ENCODE assay signal across 24 cellular contexts in genomic region chr10:75899816-75900357, GRCh38.
"Had no signal": no experiment of that assay in that cellular context is flagged by ENCODE, and none has a peak within 500 bp of the region (broad histone marks: within the 10 kb centered on the region; RNA-seq: fewer than 3 reads in every experiment).

No MANE protein-coding gene starts in this region.

- H3K27ac ChIP-seq: esophagus squamous epithelium, gastrocnemius medialis, heart left ventricle, left lung, psoas muscle, skin epidermis, spleen, thoracic aorta, tibial nerve, upper lobe of left lung had no signal

- H3K9me3 ChIP-seq: esophagus squamous epithelium, gastrocnemius medialis, heart left ventricle, left lung, psoas muscle, spleen, thoracic aorta, tibial nerve, upper lobe of left lung had no signal

- H3K9me3 Mint-ChIP-seq: effector memory CD8-positive, alpha-beta T cell; naive thymus-derived CD4-positive, alpha-beta T cell; nephron; stimulated activated memory B cell treated with anti-CD40 and anti-IgM and Interleukin-4, amounts not matched to agents 10 μg/mL and 1 μg/mL and 100 μg/mL, for 72 hours had no signal

- H3K36me3 ChIP-seq: esophagus squamous epithelium, gastrocnemius medialis, heart left ventricle, left lung, spleen, thoracic aorta, tibial nerve, upper lobe of left lung had no signal

- H3K27me3 Mint-ChIP-seq: stimulated activated memory B cell treated with anti-CD40 and anti-IgM and Interleukin-4, amounts not matched to agents 10 μg/mL and 1 μg/mL and 100 μg/mL, for 72 hours had no signal

- H3K27ac Mint-ChIP-seq: effector memory CD8-positive, alpha-beta T cell; naive thymus-derived CD4-positive, alpha-beta T cell; nephron; stimulated activated memory B cell treated with anti-CD40 and anti-IgM and Interleukin-4, amounts not matched to agents 10 μg/mL and 1 μg/mL and 100 μg/mL, for 72 hours had no signal

- ATAC-seq: effector memory CD8-positive, alpha-beta T cell; gastrocnemius medialis; heart left ventricle; left cardiac atrium; left lung; naive thymus-derived CD4-positive, alpha-beta T cell; psoas muscle; right cardiac atrium; stimulated activated memory B cell treated with anti-CD40 and anti-IgM and Interleukin-4, amounts not matched to agents 10 μg/mL and 1 μg/mL and 100 μg/mL, for 72 hours; stimulated activated naive CD8-positive, alpha-beta T cell treated with anti-CD3 and anti-CD28 coated beads, Interleukin-15, Interleukin-2, amounts not matched to agents 100 U/mL and 50 U/mL, for 24 hours had no signal

- H3K4me1 Mint-ChIP-seq: stimulated activated memory B cell treated with anti-CD40 and anti-IgM and Interleukin-4, amounts not matched to agents 10 μg/mL and 1 μg/mL and 100 μg/mL, for 72 hours had no signal

- H3K36me3 Mint-ChIP-seq: naive thymus-derived CD4-positive, alpha-beta T cell; stimulated activated memory B cell treated with anti-CD40 and anti-IgM and Interleukin-4, amounts not matched to agents 10 μg/mL and 1 μg/mL and 100 μg/mL, for 72 hours had no signal

- DNase-seq: cortex of kidney; effector memory CD8-positive, alpha-beta T cell; erythroblast; esophagus squamous epithelium; gastrocnemius medialis; heart left ventricle; hippocampal formation; left cardiac atrium; left lung; mesendoderm; midbrain; naive thymus-derived CD4-positive, alpha-beta T cell; nucleus accumbens; psoas muscle; right cardiac atrium; spleen; stimulated activated CD4-positive, alpha-beta T cell treated with anti-CD3 and anti-CD28 coated beads, Interleukin-4, amount 100 ng/mL, for 4 hours; stimulated activated naive CD8-positive, alpha-beta T cell treated with anti-CD3 and anti-CD28 coated beads, Interleukin-15, Interleukin-2, amounts not matched to agents 100 U/mL and 50 U/mL, for 24 hours; upper lobe of left lung had no signal

- H3K4me1 ChIP-seq: esophagus squamous epithelium, gastrocnemius medialis, psoas muscle, spleen, tibial nerve had no signal

- H3K4me3 ChIP-seq: esophagus squamous epithelium, gastrocnemius medialis, heart left ventricle, left lung, psoas muscle, skin epidermis, spleen, thoracic aorta, tibial nerve, upper lobe of left lung had no signal

- H3K4me3 Mint-ChIP-seq: effector memory CD8-positive, alpha-beta T cell; naive thymus-derived CD4-positive, alpha-beta T cell; nephron; stimulated activated memory B cell treated with anti-CD40 and anti-IgM and Interleukin-4, amounts not matched to agents 10 μg/mL and 1 μg/mL and 100 μg/mL, for 72 hours had no signal
